Comparison of ENCODE assay signal across 1 cellular context in genomic region chr11:62881579-62882427, GRCh38.
TF ChIP-seq lines count a peak whose summit lies in the region.

No MANE protein-coding gene starts in this region.

TF ChIP-seq in HEK293, 187 proteins besides CTCF, POLR2A, EP300 and RAD21 (continued from another document and continues in another):
- TF ChIP-seq ZNF529 (tag by site-specific recombination; IDR thresholded peaks at IDR 0.05; ENCODE audit: insufficient replicate concordance) (no peak), BCL11A (tag by site-specific recombination; IDR thresholded peaks at IDR 0.05; ENCODE audit: low read depth) (no peak), ZNF23 (tag by site-specific recombination; IDR thresholded peaks at IDR 0.05; ENCODE audit: borderline replicate concordance) (no peak), PRDM4 (tag by site-specific recombination; IDR thresholded peaks at IDR 0.05) (no peak), IKZF3 (tag by site-specific recombination; IDR thresholded peaks at IDR 0.05) (peak; percentile 82), SP3 (tag by site-specific recombination; IDR thresholded peaks at IDR 0.05) (peak; percentile 66), ZNF10 (tag by site-specific recombination; IDR thresholded peaks at IDR 0.05) (no peak), ZNF221 (tag by site-specific recombination; IDR thresholded peaks at IDR 0.05; ENCODE audit: borderline replicate concordance) (no peak), KLF10 (tag by site-specific recombination; IDR thresholded peaks at IDR 0.05) (peak; percentile 84; the same call in 1 of the 2 replicates), ZNF830 (tag by site-specific recombination; IDR thresholded peaks at IDR 0.05; ENCODE audit: low read depth) (no peak), ZNF777 (tag by site-specific recombination; IDR thresholded peaks at IDR 0.05; ENCODE audit: borderline replicate concordance) (no peak), ZNF580 (tag by site-specific recombination; IDR thresholded peaks at IDR 0.05) (no peak), ZNF747 (tag by site-specific recombination; IDR thresholded peaks at IDR 0.05) (no peak), ZNF211 (tag by site-specific recombination; IDR thresholded peaks at IDR 0.05; ENCODE audit: low read depth) (no peak), ZNF214 (tag by site-specific recombination; IDR thresholded peaks at IDR 0.05; ENCODE audit: borderline replicate concordance) (no peak), KLF7 (tag by site-specific recombination; IDR thresholded peaks at IDR 0.05; ENCODE audit: borderline replicate concordance) (no peak), ZNF366 (tag by site-specific recombination; conservative IDR thresholded peaks at IDR 0.05) (peak; percentile 89), ZNF658 (tag by site-specific recombination; IDR thresholded peaks at IDR 0.05) (no peak), ZNF394 (tag by site-specific recombination; IDR thresholded peaks at IDR 0.05; ENCODE audit: borderline replicate concordance) (no peak), INSM2 (tag by site-specific recombination; IDR thresholded peaks at IDR 0.05) (no peak), TSHZ1 (tag by site-specific recombination; IDR thresholded peaks at IDR 0.05; ENCODE audit: borderline replicate concordance) (peak; percentile 62; the same call in 1 of the 2 replicates), ZNF645 (tag by site-specific recombination; IDR thresholded peaks at IDR 0.05) (no peak), ZNF785 (tag by site-specific recombination; IDR thresholded peaks at IDR 0.05) (no peak), ZNF155 (tag by site-specific recombination; IDR thresholded peaks at IDR 0.05) (no peak), KLF9 (tag by site-specific recombination; IDR thresholded peaks at IDR 0.05; ENCODE audit: low read depth) (no peak), ZNF558 (tag by site-specific recombination; IDR thresholded peaks at IDR 0.05) (no peak), ZBTB7A (tag by site-specific recombination; IDR thresholded peaks at IDR 0.05; ENCODE audit: low read depth) (no peak), ZNF423 (tag by site-specific recombination; IDR thresholded peaks at IDR 0.05) (peak; percentile 98), ZBTB49 (tag by site-specific recombination; IDR thresholded peaks at IDR 0.05; ENCODE audit: low read depth) (no peak), ZNF335 (tag by site-specific recombination; conservative IDR thresholded peaks at IDR 0.05) (0 out of 2 replicates have a peak, but pooled peaks have one; percentile 4), ZNF629 (tag by site-specific recombination; IDR thresholded peaks at IDR 0.05) (peak; percentile 79), PATZ1 (tag by site-specific recombination; IDR thresholded peaks at IDR 0.05) (peak; percentile 91), ZNF518A (tag by site-specific recombination; conservative IDR thresholded peaks at IDR 0.05; ENCODE audit: low read depth) (no peak), ZNF488 (tag by site-specific recombination; IDR thresholded peaks at IDR 0.05) (no peak), ZSCAN30 (tag by site-specific recombination; IDR thresholded peaks at IDR 0.05) (no peak), BCL6B (tag by site-specific recombination; IDR thresholded peaks at IDR 0.05) (no peak), REPIN1 (tag by site-specific recombination; IDR thresholded peaks at IDR 0.05; ENCODE audit: low read depth) (no peak), HOXC10 (CRISPR knock-in tag; IDR thresholded peaks at IDR 0.05) (no peak), ZNF175 (tag by site-specific recombination; IDR thresholded peaks at IDR 0.05) (no peak), ZNF561 (tag by site-specific recombination; IDR thresholded peaks at IDR 0.05; ENCODE audit: borderline replicate concordance) (no peak)
